ENCODE assay signal across 23 cellular contexts in genomic region chr7:149727541-149728476, GRCh38. TPM values are rescaled to one million over a fixed set of nuclear protein-coding genes. Genes with fewer than 3 reads are reported as not detected.
DNase-seq lines count a peak whose midpoint lies in the region; ATAC-seq and TF ChIP-seq lines count a peak whose summit lies in the region.
"Had no signal": no experiment of that assay in that cellular context is flagged by ENCODE, and none has a peak within 500 bp of the region (broad histone marks: within the 10 kb centered on the region; RNA-seq: fewer than 3 reads in every experiment).

No MANE protein-coding gene starts in this region.

- H3K36me3 Mint-ChIP-seq in dendritic cell treated with granulocyte-macrophage colony-stimulating factor and Interleukin-4, amounts not matched to agents 40 ng/mL and 50 ng/mL, for 4 days (ENCODE audit: low read depth), result peaks cover 69% of the 10 kb centered on the region
- H3K36me3 Mint-ChIP-seq in neural progenitor cell, result peaks cover 8% of the 10 kb centered on the region
- peaks cover 35 to 37% of the 10 kb centered on the region in 2 donors for H3K36me3 Mint-ChIP-seq in stimulated activated naive B cell treated with anti-CD40 and anti-IgM and Interleukin-4, amounts not matched to agents 10 μg/mL and 1 μg/mL and 100 μg/mL, for 72 hours
- H3K36me3 Mint-ChIP-seq: activated naive CD8-positive, alpha-beta T cell treated with anti-CD3 and anti-CD28 coated beads, Interleukin-2, amount 10 ng/mL, durations not matched to agents 7 days and 5 days had no signal

- H3K9ac ChIP-seq in neural progenitor cell, result no peak overlapping the region
- H3K9ac ChIP-seq: KMS-11 had no signal

- no peaks in the 10 kb centered on the region for H4K20me1 ChIP-seq in neural progenitor cell (ENCODE audit: low read depth)

- H3K9me3 Mint-ChIP-seq in dendritic cell treated with granulocyte-macrophage colony-stimulating factor and Interleukin-4, amounts not matched to agents 40 ng/mL and 50 ng/mL, for 4 days, result no peaks in the 10 kb centered on the region
- no peaks in the 10 kb centered on the region for H3K9me3 Mint-ChIP-seq in neural progenitor cell
- H3K9me3 Mint-ChIP-seq in stimulated activated naive B cell treated with anti-CD40 and anti-IgM and Interleukin-4, amounts not matched to agents 10 μg/mL and 1 μg/mL and 100 μg/mL, for 72 hours, result no peaks in the 10 kb centered on the region
- H3K9me3 Mint-ChIP-seq: activated naive CD8-positive, alpha-beta T cell treated with anti-CD3 and anti-CD28 coated beads, Interleukin-2, amount 10 ng/mL, durations not matched to agents 7 days and 5 days; naive thymus-derived CD8-positive, alpha-beta T cell had no signal

- H3K27ac ChIP-seq in neural progenitor cell, result no peak overlapping the region
- H3K27ac ChIP-seq: coronary artery, KMS-11, RWPE1, vagina had no signal

- H3F3A ChIP-seq in neural progenitor cell (ENCODE audit: low read depth), result no peaks in the 10 kb centered on the region

- H3K27me3 Mint-ChIP-seq in dendritic cell treated with granulocyte-macrophage colony-stimulating factor and Interleukin-4, amounts not matched to agents 40 ng/mL and 50 ng/mL, for 4 days, result no peaks in the 10 kb centered on the region
- peaks cover 2% of the 10 kb centered on the region for H3K27me3 Mint-ChIP-seq in neural progenitor cell (ENCODE audit: insufficient read depth, low read depth)
- H3K27me3 Mint-ChIP-seq in stimulated activated naive B cell treated with anti-CD40 and anti-IgM and Interleukin-4, amounts not matched to agents 10 μg/mL and 1 μg/mL and 100 μg/mL, for 72 hours, result no peaks in the 10 kb centered on the region
- H3K27me3 Mint-ChIP-seq: activated naive CD8-positive, alpha-beta T cell treated with anti-CD3 and anti-CD28 coated beads, Interleukin-2, amount 10 ng/mL, durations not matched to agents 7 days and 5 days; naive thymus-derived CD8-positive, alpha-beta T cell; progenitor cell of endocrine pancreas had no signal

- H3K79me2 ChIP-seq in neural progenitor cell (ENCODE audit: low read depth), result no peaks in the 10 kb centered on the region

- no peak overlapping the region for H3K4me2 ChIP-seq in neural progenitor cell
- H3K4me2 ChIP-seq: KMS-11 had no signal

- H3K27ac Mint-ChIP-seq in dendritic cell treated with granulocyte-macrophage colony-stimulating factor and Interleukin-4, amounts not matched to agents 40 ng/mL and 50 ng/mL, for 4 days, result peak overlapping the region; percentile 69
- peak overlapping the region; percentile 15 for H3K27ac Mint-ChIP-seq in neural progenitor cell
- H3K27ac Mint-ChIP-seq in stimulated activated naive B cell treated with anti-CD40 and anti-IgM and Interleukin-4, amounts not matched to agents 10 μg/mL and 1 μg/mL and 100 μg/mL, for 72 hours, result peak overlapping the region; percentile 32
- H3K27ac Mint-ChIP-seq: activated naive CD8-positive, alpha-beta T cell treated with anti-CD3 and anti-CD28 coated beads, Interleukin-2, amount 10 ng/mL, durations not matched to agents 7 days and 5 days; progenitor cell of endocrine pancreas had no signal

- no peaks in the 10 kb centered on the region for H3K27me3 ChIP-seq in neural progenitor cell
- H3K27me3 ChIP-seq: heart right ventricle, vagina had no signal

- no peaks in the 10 kb centered on the region for H3K36me3 ChIP-seq in neural progenitor cell

- H3K4me1 ChIP-seq in neural progenitor cell, result no peaks in the 10 kb centered on the region
- H3K4me1 ChIP-seq: vagina had no signal

- no peak overlapping the region for H3K4me3 Mint-ChIP-seq in dendritic cell treated with granulocyte-macrophage colony-stimulating factor and Interleukin-4, amounts not matched to agents 40 ng/mL and 50 ng/mL, for 4 days
- no peak overlapping the region for H3K4me3 Mint-ChIP-seq in neural progenitor cell
- H3K4me3 Mint-ChIP-seq in stimulated activated naive B cell treated with anti-CD40 and anti-IgM and Interleukin-4, amounts not matched to agents 10 μg/mL and 1 μg/mL and 100 μg/mL, for 72 hours, result no peak overlapping the region
- H3K4me3 Mint-ChIP-seq: activated naive CD8-positive, alpha-beta T cell treated with anti-CD3 and anti-CD28 coated beads, Interleukin-2, amount 10 ng/mL, durations not matched to agents 7 days and 5 days; naive thymus-derived CD8-positive, alpha-beta T cell had no signal

- no peak for ATAC-seq in stimulated activated naive B cell treated with anti-CD40 and anti-IgM and Interleukin-4, amounts not matched to agents 10 μg/mL and 1 μg/mL and 100 μg/mL, for 72 hours (replicated peaks)
- ATAC-seq: heart right ventricle; naive thymus-derived CD8-positive, alpha-beta T cell had no signal

- intact Hi-C loops in dendritic cell treated with granulocyte-macrophage colony-stimulating factor and Interleukin-4, amounts not matched to agents 40 ng/mL and 50 ng/mL, for 4 days (cut with micrococcal nuclease), result no loop called here

- DNase-seq in activated effector memory CD4-positive, alpha-beta T cell treated with anti-CD3 and anti-CD28 coated beads, Interleukin-2, amount 50 U/mL, for 16 hours, result peak; percentile 54
- no peak for DNase-seq in activated effector memory CD4-positive, alpha-beta T cell treated with Interleukin-2 at 50 U/mL for 16 hours
- no peak for DNase-seq in neural progenitor cell (ENCODE audit: low spot score)
- no peak for DNase-seq in stimulated activated naive B cell treated with anti-CD40 and anti-IgM and Interleukin-4, amounts not matched to agents 10 μg/mL and 1 μg/mL and 100 μg/mL, for 72 hours
- DNase-seq in NCI-H146 treated with DMSO at 0.1 percent for 48 hours (lab: John Stamatoyannopoulos, UW; ENCODE audit: unreplicated experiment), result no peak
- DNase-seq in Kasumi-1 (lab: John Stamatoyannopoulos, UW), result no peak
- no peak for DNase-seq in mucosa of gallbladder (ENCODE audit: low spot score)
- DNase-seq: activated naive CD8-positive, alpha-beta T cell treated with anti-CD3 and anti-CD28 coated beads, Interleukin-2, amount 10 ng/mL, durations not matched to agents 7 days and 5 days; H7; heart right ventricle; naive thymus-derived CD8-positive, alpha-beta T cell; NCI-H1048; NCI-H2029 treated with DMSO at 0.1 percent for 48 hours; NCI-H510A treated with DMSO at 0.1 percent for 48 hours; stimulated activated CD4-positive, alpha-beta T cell treated with anti-CD3 and anti-CD28 coated beads, Interleukin-12 subunit alpha, Interleukin-12 subunit beta, amount 100 ng/mL, for 4 hours; stimulated activated CD8-positive, alpha-beta memory T cell treated with anti-CD3 and anti-CD28 coated beads, Interleukin-4, amount 100 ng/mL, for 48 hours; substantia nigra had no signal

- H3K4me3 ChIP-seq in neural progenitor cell, result no peak overlapping the region
- H3K4me3 ChIP-seq: coronary artery, heart right ventricle, vagina had no signal

- TF ChIP-seq CTCF in neural progenitor cell (IDR thresholded peaks at IDR 0.05), result no peak

- H3K4me1 Mint-ChIP-seq in dendritic cell treated with granulocyte-macrophage colony-stimulating factor and Interleukin-4, amounts not matched to agents 40 ng/mL and 50 ng/mL, for 4 days (ENCODE audit: low read depth), result peaks cover 35% of the 10 kb centered on the region
- peaks cover 4% of the 10 kb centered on the region for H3K4me1 Mint-ChIP-seq in neural progenitor cell
- H3K4me1 Mint-ChIP-seq in stimulated activated naive B cell treated with anti-CD40 and anti-IgM and Interleukin-4, amounts not matched to agents 10 μg/mL and 1 μg/mL and 100 μg/mL, for 72 hours, result no peaks in the 10 kb centered on the region
- H3K4me1 Mint-ChIP-seq: activated naive CD8-positive, alpha-beta T cell treated with anti-CD3 and anti-CD28 coated beads, Interleukin-2, amount 10 ng/mL, durations not matched to agents 7 days and 5 days had no signal

- H3K9me3 ChIP-seq in neural progenitor cell (ENCODE audit: low read depth), result no peaks in the 10 kb centered on the region
- H3K9me3 ChIP-seq: heart right ventricle, vagina had no signal

- no peak overlapping the region for H2AFZ ChIP-seq in neural progenitor cell (replicated peaks)

RNA-seq across cellular contexts. Expression of gene ZNF467, which starts 45.6 kb away (rescaled TPM):
- total RNA-seq in neural progenitor cell (ENCODE audit: low replicate concordance) (0.17 and 1.7 TPM in 2 replicates), mucosa of gallbladder (31.1 TPM)

Comparison
In these comparisons a context has a peak if more than half of its experiments do, and no peak if none do; other contexts are left out.
1. H3K27ac Mint-ChIP-seq: peak in every context shown above with its lines; median percentile 69 in dendritic cell treated with granulocyte-macrophage colony-stimulating factor and Interleukin-4, amounts not matched to agents 40 ng/mL and 50 ng/mL, for 4 days; 32 in stimulated activated naive B cell treated with anti-CD40 and anti-IgM and Interleukin-4, amounts not matched to agents 10 μg/mL and 1 μg/mL and 100 μg/mL, for 72 hours; 15 in neural progenitor cell.
2. RNA of gene ZNF467, which starts 45.6 kb away (total RNA-seq): 31.1 TPM in mucosa of gallbladder (single experiment); 0.17 to 1.7 TPM in neural progenitor cell; every median in the first group is over 10 times any median in the second.